Comparison of ENCODE assay signal across 13 cellular contexts in genomic region chr10:126227762-126228134, GRCh38.
DNase-seq lines count a peak whose midpoint lies in the region; ATAC-seq, FAIRE-seq and TF ChIP-seq lines count a peak whose summit lies in the region.
"Had no signal": no experiment of that assay in that cellular context is flagged by ENCODE, and none has a peak within 500 bp of the region (broad histone marks: within the 10 kb centered on the region; RNA-seq: fewer than 3 reads in every experiment).

No MANE protein-coding gene starts in this region.

- peak overlapping the region; percentile 77 for H3K27ac ChIP-seq in brain microvascular endothelial cell
- H3K27ac ChIP-seq: C4-2B, colonic mucosa had no signal

- FAIRE-seq in HTR-8/SVneo (lab: Jason Lieb, UNC), result no peak

- ATAC-seq in HG03354 (IDR thresholded peaks at IDR 0.05; ENCODE audit: poor library complexity, severe bottlenecking, unreplicated experiment), result no peak
- ATAC-seq: T-cell had no signal

- no peak overlapping the region for H3K4me3 ChIP-seq in brain microvascular endothelial cell (ENCODE audit: low read depth, low read length)
- H3K4me3 ChIP-seq: colonic mucosa had no signal

- DNase-seq in AG08395 (ENCODE audit: low spot score) (peak; percentile 76), HTR-8/SVneo (ENCODE audit: insufficient read length, low spot score) (peak; percentile 60), brain microvascular endothelial cell (peak; percentile 91), kidney glomerular epithelial cell (lab: John Stamatoyannopoulos, UW) (peak; percentile 60), AML-193 (lab: John Stamatoyannopoulos, UW) (no peak), NOMO-1 treated with DMSO at 0.1 percent for 48 hours (lab: John Stamatoyannopoulos, UW; ENCODE audit: unreplicated experiment) (no peak), D341Med (ENCODE audit: low spot score) (no peak)
- DNase-seq: activated CD4-positive, alpha-beta T cell treated with anti-CD3 and anti-CD28 coated beads for 4 hours; colonic mucosa; GDM1; T-cell had no signal

- in situ Hi-C loops in brain microvascular endothelial cell (cut with HindIII; ENCODE audit: low pct_ligation_motif_present, low sequenced_read_pairs), result no loop called here

- H3K27me3 ChIP-seq in brain microvascular endothelial cell (replicated peaks), result no peaks in the 10 kb centered on the region
- H3K27me3 ChIP-seq: colonic mucosa had no signal

- no peaks in the 10 kb centered on the region for H3K36me3 ChIP-seq in brain microvascular endothelial cell (replicated peaks)
- H3K36me3 ChIP-seq: colonic mucosa had no signal

- no peak for TF ChIP-seq CTCF in brain microvascular endothelial cell (IDR thresholded peaks at IDR 0.05; ENCODE audit: low read depth, low read length, missing control alignments)

Comparison
In these comparisons a context has a peak if more than half of its experiments do, and no peak if none do; other contexts are left out.
1. DNase-seq: peak in AG08395 (single experiment), HTR-8/SVneo (single experiment), brain microvascular endothelial cell (single experiment) and kidney glomerular epithelial cell (single experiment); none in AML-193 (0 of 2), NOMO-1 treated with DMSO at 0.1 percent for 48 hours (single experiment) and D341Med (single experiment).